8 cellular contexts compared by ENCODE assay signal in the genomic region with DNA sequence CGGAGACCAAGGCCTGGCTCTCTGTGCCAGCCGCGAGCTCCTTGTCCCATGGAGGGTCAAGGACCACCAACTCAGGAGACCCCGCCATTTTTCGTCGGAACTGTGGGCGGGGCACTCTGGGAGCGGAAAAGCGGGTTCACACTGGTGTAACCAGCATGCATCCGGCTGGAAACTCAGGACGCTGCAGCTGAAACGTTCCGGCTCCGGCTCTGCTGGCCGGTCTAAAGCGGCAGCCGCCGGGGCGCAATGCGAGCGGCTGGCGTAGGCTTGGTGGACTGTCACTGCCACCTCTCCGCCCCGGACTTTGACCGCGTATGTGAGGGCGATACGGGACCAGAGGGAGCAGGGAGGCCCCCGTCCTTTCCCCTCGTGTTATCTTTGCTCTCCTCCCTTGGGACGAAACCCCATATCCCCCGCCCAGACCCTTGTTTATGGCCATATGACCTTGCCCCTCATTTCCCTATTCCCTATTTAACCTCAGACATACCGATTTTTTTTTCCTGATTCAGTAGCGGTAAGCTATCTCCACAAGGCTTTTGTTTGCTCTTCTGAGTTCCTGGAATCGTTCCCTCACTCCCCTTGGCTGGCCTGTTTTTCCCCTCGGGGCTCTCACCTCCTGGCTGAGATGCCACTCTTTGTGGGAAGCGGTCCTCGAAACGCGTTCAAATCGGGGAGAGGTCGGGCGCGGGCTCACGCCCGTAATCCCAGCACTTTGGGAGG. TPM values are rescaled to one million over a fixed set of nuclear protein-coding genes. Genes with fewer than 3 reads are reported as not detected.
DNase-seq lines count a peak whose midpoint lies in the region; ATAC-seq and TF ChIP-seq lines count a peak whose summit lies in the region.

A gene with protein sequence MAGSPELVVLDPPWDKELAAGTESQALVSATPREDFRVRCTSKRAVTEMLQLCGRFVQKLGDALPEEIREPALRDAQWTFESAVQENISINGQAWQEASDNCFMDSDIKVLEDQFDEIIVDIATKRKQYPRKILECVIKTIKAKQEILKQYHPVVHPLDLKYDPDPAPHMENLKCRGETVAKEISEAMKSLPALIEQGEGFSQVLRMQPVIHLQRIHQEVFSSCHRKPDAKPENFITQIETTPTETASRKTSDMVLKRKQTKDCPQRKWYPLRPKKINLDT (minus strand): TSS at position 102 of the 720 bp plus-strand sequence. CDS start 14 bp downstream, at position 88.
A gene with protein sequence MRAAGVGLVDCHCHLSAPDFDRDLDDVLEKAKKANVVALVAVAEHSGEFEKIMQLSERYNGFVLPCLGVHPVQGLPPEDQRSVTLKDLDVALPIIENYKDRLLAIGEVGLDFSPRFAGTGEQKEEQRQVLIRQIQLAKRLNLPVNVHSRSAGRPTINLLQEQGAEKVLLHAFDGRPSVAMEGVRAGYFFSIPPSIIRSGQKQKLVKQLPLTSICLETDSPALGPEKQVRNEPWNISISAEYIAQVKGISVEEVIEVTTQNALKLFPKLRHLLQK (plus strand): TSS at position 219 of the 720 bp plus-strand sequence. CDS start 28 bp downstream, at position 247.

- H3K27me3 Mint-ChIP-seq in T-cell, result no peaks in the 10 kb centered on the region

- TF ChIP-seq CTCF in GM13976 (IDR thresholded peaks at IDR 0.05; ENCODE audit: borderline replicate concordance, control extremely low read depth, extremely low read depth, insufficient read depth, missing control alignments) (no peak), heart left ventricle (IDR thresholded peaks at IDR 0.05) (peak in 2 of 12 donors; percentile 12 to 15), transverse colon (IDR thresholded peaks at IDR 0.05) (no peak)

- 0 to 1% (median 0%) methylated on average over 38 to 46 of the region's 46 CpGs for WGBS in adipose tissue, 3 donors
- 0 to 1% (median 0%) methylated on average over 34 to 46 of the region's 46 CpGs for WGBS in heart left ventricle, 4 donors
- WGBS in transverse colon (ENCODE audit: low coverage in 1 of 2), 2 donors, result 0 to 1% methylated on average over 11 to 45 of the region's 46 CpGs

- H3K36me3 ChIP-seq in heart left ventricle (peaks cover 0 to 29% (median 21%) of the 10 kb centered on the region in 9 donors), transverse colon (peaks cover 0 to 6% (median 1%) of the 10 kb centered on the region in 4 donors)

- DNase-seq in GM13976 (ENCODE audit: low spot score) (peak; percentile 85), NCI-H1436 (lab: John Stamatoyannopoulos, UW) (peak; percentile 94), T-cell (peak; percentile 71 to 98 (median 86)), heart left ventricle (peak; percentile 86 to 96 (median 90)), pons (ENCODE audit: low spot score) (peak; percentile 83), transverse colon (peak; percentile 94)

- H3K4me3 Mint-ChIP-seq in T-cell, result peak within 1 kb of the TSS; percentile 98

- intact Hi-C loops in heart left ventricle (cut with DNase I), result loop anchor here in 2 of 10 donors (1.0 to 10.0 kb wide), 3 partner anchors 65 to 317 kb away; a partner anchor contains a TSS
- intact Hi-C loops in transverse colon (cut with DNase I; ENCODE audit: low total_unique reads), result loop anchor here (10.0 kb wide), 2 partner anchors 317 to 547 kb away; no protein-coding TSS in a partner anchor

- H3K27ac Mint-ChIP-seq in T-cell, result peak within 1 kb of the TSS; percentile 93 to 96

- H3K9me3 ChIP-seq in heart left ventricle (no peaks in the 10 kb centered on the region), transverse colon (no peaks in the 10 kb centered on the region)

- H3K4me3 ChIP-seq in heart left ventricle (peak within 1 kb of the TSS; percentile 65 to 100 (median 81)), transverse colon (peak within 1 kb of the TSS; percentile 72 to 93 (median 90))

- ATAC-seq in HG02840 (IDR thresholded peaks at IDR 0.05; ENCODE audit: low FRiP score, unreplicated experiment), result peak; percentile 76
- ATAC-seq in T-cell (replicated peaks in 1 of 4), result peak; percentile 89 to 92 (median 91)
- ATAC-seq in heart left ventricle, result peak; percentile 93 to 97 (median 96)

- H3K4me1 ChIP-seq in heart left ventricle (peaks cover 0 to 57% (median 20%) of the 10 kb centered on the region in 12 donors), transverse colon (peaks cover 9 to 47% (median 22%) of the 10 kb centered on the region in 4 donors)

- H3K4me1 Mint-ChIP-seq in T-cell, result peaks cover 41 to 53% (median 52%) of the 10 kb centered on the region in 3 donors

- peaks cover 14% of the 10 kb centered on the region for H3K36me3 Mint-ChIP-seq in T-cell

- CTCF ChIA-PET in T-cell (lab: Charles Lee), result interaction anchor here (0.6 to 1.6 kb wide), 8 partner anchors 10 to 1555 kb away, joined by 3 to 8 read pairs (median 4); a partner anchor contains a TSS

- H3K27ac ChIP-seq in adipose tissue (ENCODE audit: low read depth, low read length) (no peak within 1 kb of the TSS), heart left ventricle (peak within 1 kb of the TSS; percentile 79 to 97 (median 94)), transverse colon (peak within 1 kb of the TSS; percentile 90 to 99 (median 96))

- TF ChIP-seq POLR2A in heart left ventricle (IDR thresholded peaks at IDR 0.05) (peak in 1 of 2 donors; percentile 75), transverse colon (IDR thresholded peaks at IDR 0.05) (peak; percentile 89)

- H3K27me3 ChIP-seq in heart left ventricle (no peaks in the 10 kb centered on the region), transverse colon (no peaks in the 10 kb centered on the region)

- no peak for TF ChIP-seq EP300 in transverse colon (IDR thresholded peaks at IDR 0.05; ENCODE audit: low read depth)

- POLR2A ChIA-PET in T-cell (lab: Charles Lee), result interaction anchor here (0.5 to 0.7 kb wide), 5 partner anchors 68 to 1836 kb away, joined by 3 to 7 read pairs (median 4); no protein-coding TSS in a partner anchor

- H3K9me3 Mint-ChIP-seq in T-cell, result no peaks in the 10 kb centered on the region

- in situ Hi-C loops in GM13976 (cut with MboI; ENCODE audit: low sequenced_read_pairs, unreplicated experiment) (no loop called here), transverse colon (cut with MboI; ENCODE audit: low pct_ligation_motif_present in 1 of 4, low pct_unique_long_range_greater_than_20kb in 1 of 4, low sequenced_read_pairs in 3 of 4) (loop anchor here in 1 of 4 donors (25.0 kb wide), 1 partner anchor 130 kb away; no protein-coding TSS in a partner anchor)

RNA-seq across cellular contexts. Expression of the first gene that starts in this region (rescaled TPM):
- 10 to 100 TPM; 24.2 to 37.8 (median 29.7) TPM for total RNA-seq in T-cell
- polyA plus RNA-seq in adipose tissue, result 10 to 100 TPM in 2 of 3 donors, 1 to 10 TPM in 1; 8.4 to 21.1 (median 20.7) TPM
- total RNA-seq in heart left ventricle, result 10 to 100 TPM; 22.6 to 33.3 (median 24.9) TPM
- polyA plus RNA-seq in heart left ventricle, result 10 to 100 TPM in 1 of 2 donors, 1 to 10 TPM in 1; 9.8 to 38.0 TPM
- 10 to 100 TPM in 3 of 4 donors, 1 to 10 TPM in 1; 4.2 to 33.7 (median 28.4) TPM for total RNA-seq in transverse colon

RNA-seq across cellular contexts. Expression of the second gene that starts in this region (rescaled TPM):
- total RNA-seq in T-cell (10 to 100 TPM in 4 of 5 donors, 1 to 10 TPM in 1; 9.5 to 14.7 (median 12.9) TPM), heart left ventricle (10 to 100 TPM; 20.2 to 30.3 (median 24.7) TPM), transverse colon (10 to 100 TPM in 1 of 4 donors, 1 to 10 TPM in 2, under 1 TPM in 1; 1.00 to 17.0 (median 4.6) TPM)
- polyA plus RNA-seq in adipose tissue (10 to 100 TPM in 2 of 3 donors, 1 to 10 TPM in 1; 7.8 to 16.3 (median 14.8) TPM), heart left ventricle (10 to 100 TPM; 18.2 to 24.1 TPM)
